Comparison of ENCODE assay signal across 25 cellular contexts in genomic region chr16:31250782-31251384, GRCh38. TPM values are rescaled to one million over a fixed set of nuclear protein-coding genes. Genes with fewer than 3 reads are reported as not detected.
"Had no signal": no experiment of that assay in that cellular context is flagged by ENCODE, and none has a peak within 500 bp of the region (broad histone marks: within the 10 kb centered on the region; RNA-seq: fewer than 3 reads in every experiment).

No MANE protein-coding gene starts in this region.

- H3K9me3 Mint-ChIP-seq: activated B cell treated with CpG ODN at 0.5 μM for 24 hours; activated naive CD4-positive, alpha-beta T cell treated with anti-CD3 and anti-CD28 coated beads, Interleukin-2, amount 50 U/mL, for 72 hours; activated T-cell treated with anti-CD3 and anti-CD28 coated beads, Interleukin-2, amount 50 U/mL, for 4 hours; stimulated activated memory B cell treated with anti-CD40 and anti-IgM and Interleukin-4, amounts not matched to agents 10 μg/mL and 1 μg/mL and 100 μg/mL, for 72 hours had no signal

- DNase-seq: activated B cell treated with CpG ODN at 0.5 μM for 24 hours; activated CD4-positive, alpha-beta T cell treated with anti-CD3 and anti-CD28 coated beads, Interleukin-2, amount 50 U/mL, for 48 hours; activated gamma-delta T cell; activated T-cell treated with anti-CD3 and anti-CD28 coated beads, Interleukin-2, amount 50 U/mL, for 4 hours; central memory CD4-positive, alpha-beta T cell; dermis blood vessel endothelial cell; effector CD8-positive, alpha-beta T cell; erythroblast; foreskin fibroblast; heart right ventricle; islet precursor cell; left cardiac atrium; midbrain; nucleus accumbens; small intestine; stimulated activated CD4-positive, alpha-beta T cell treated with anti-CD3 and anti-CD28 coated beads, Interleukin-2, amount 100 ng/mL, for 24 hours; testis; trophoblast cell; uterus had no signal

- H3K4me3 Mint-ChIP-seq: activated B cell treated with CpG ODN at 0.5 μM for 24 hours; activated T-cell treated with anti-CD3 and anti-CD28 coated beads, Interleukin-2, amount 50 U/mL, for 4 hours; stimulated activated memory B cell treated with anti-CD40 and anti-IgM and Interleukin-4, amounts not matched to agents 10 μg/mL and 1 μg/mL and 100 μg/mL, for 72 hours had no signal

- H3K36me3 Mint-ChIP-seq: activated naive CD4-positive, alpha-beta T cell treated with anti-CD3 and anti-CD28 coated beads, Interleukin-2, amount 50 U/mL, for 72 hours; stimulated activated memory B cell treated with anti-CD40 and anti-IgM and Interleukin-4, amounts not matched to agents 10 μg/mL and 1 μg/mL and 100 μg/mL, for 72 hours had no signal

- H3K27ac Mint-ChIP-seq: activated B cell treated with CpG ODN at 0.5 μM for 24 hours; stimulated activated memory B cell treated with anti-CD40 and anti-IgM and Interleukin-4, amounts not matched to agents 10 μg/mL and 1 μg/mL and 100 μg/mL, for 72 hours had no signal

- ATAC-seq: activated T-cell treated with anti-CD3 and anti-CD28 coated beads, Interleukin-2, amount 50 U/mL, for 4 hours; heart right ventricle; left cardiac atrium; sciatic nerve; stimulated activated memory B cell treated with anti-CD40 and anti-IgM and Interleukin-4, amounts not matched to agents 10 μg/mL and 1 μg/mL and 100 μg/mL, for 72 hours had no signal

- H3K27me3 Mint-ChIP-seq: activated B cell treated with CpG ODN at 0.5 μM for 24 hours; stimulated activated memory B cell treated with anti-CD40 and anti-IgM and Interleukin-4, amounts not matched to agents 10 μg/mL and 1 μg/mL and 100 μg/mL, for 72 hours had no signal

RNA-seq across cellular contexts. Expression of gene ITGAM, which starts 8.9 kb away (rescaled TPM):
- total RNA-seq: fibroblast of lung had no signal

RNA-seq across cellular contexts. Expression of gene PYDC1, which starts 33.9 kb away (rescaled TPM):
- total RNA-seq: activated B cell treated with CpG ODN at 0.5 μM for 24 hours; activated naive CD4-positive, alpha-beta T cell treated with anti-CD3 and anti-CD28 coated beads, Interleukin-2, amount 50 U/mL, for 72 hours; activated T-cell treated with anti-CD3 and anti-CD28 coated beads, Interleukin-2, amount 50 U/mL, for 4 hours; astrocyte; dermis blood vessel endothelial cell; fibroblast of lung; heart right ventricle; left cardiac atrium; liver; sciatic nerve; testis; uterus had no signal

RNA-seq across cellular contexts. Expression of gene TRIM72, which starts 37.0 kb away (rescaled TPM):
- total RNA-seq: activated T-cell treated with anti-CD3 and anti-CD28 coated beads, Interleukin-2, amount 50 U/mL, for 4 hours; astrocyte; dermis blood vessel endothelial cell; fibroblast of lung had no signal
